2 cellular contexts compared by ENCODE assay signal in the genomic region with DNA sequence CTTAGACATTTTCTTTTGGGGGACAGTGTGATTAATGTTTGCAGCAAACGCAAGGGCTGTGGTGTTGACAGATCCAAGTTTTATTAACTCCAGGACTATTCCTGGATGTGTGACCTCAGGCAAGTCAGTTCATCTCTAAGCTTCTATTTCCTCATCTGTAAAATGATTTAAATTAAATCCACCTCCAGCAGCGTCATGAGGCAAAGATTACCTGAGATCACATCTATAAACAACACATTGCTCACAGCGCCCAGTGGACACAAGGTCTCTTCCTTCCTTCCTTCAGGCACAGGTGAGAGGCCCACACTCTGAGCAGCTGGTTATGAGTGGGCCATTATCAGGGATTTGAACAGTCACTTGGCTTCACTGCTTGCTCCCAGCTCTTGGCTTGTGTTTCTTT.
TF ChIP-seq lines count a peak whose summit lies in the region.

No MANE protein-coding gene starts in this region.

TF ChIP-seq in IMR-90, 13 proteins besides CTCF, POLR2A, EP300 and RAD21:
- TF ChIP-seq, protein P1, sequence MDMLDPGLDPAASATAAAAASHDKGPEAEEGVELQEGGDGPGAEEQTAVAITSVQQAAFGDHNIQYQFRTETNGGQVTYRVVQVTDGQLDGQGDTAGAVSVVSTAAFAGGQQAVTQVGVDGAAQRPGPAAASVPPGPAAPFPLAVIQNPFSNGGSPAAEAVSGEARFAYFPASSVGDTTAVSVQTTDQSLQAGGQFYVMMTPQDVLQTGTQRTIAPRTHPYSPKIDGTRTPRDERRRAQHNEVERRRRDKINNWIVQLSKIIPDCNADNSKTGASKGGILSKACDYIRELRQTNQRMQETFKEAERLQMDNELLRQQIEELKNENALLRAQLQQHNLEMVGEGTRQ (IDR thresholded peaks at IDR 0.05; ENCODE audit: low read depth, low read length), result no peak
- no peak for TF ChIP-seq FOS (IDR thresholded peaks at IDR 0.05; ENCODE audit: low read depth, low read length)
- TF ChIP-seq, protein P2, sequence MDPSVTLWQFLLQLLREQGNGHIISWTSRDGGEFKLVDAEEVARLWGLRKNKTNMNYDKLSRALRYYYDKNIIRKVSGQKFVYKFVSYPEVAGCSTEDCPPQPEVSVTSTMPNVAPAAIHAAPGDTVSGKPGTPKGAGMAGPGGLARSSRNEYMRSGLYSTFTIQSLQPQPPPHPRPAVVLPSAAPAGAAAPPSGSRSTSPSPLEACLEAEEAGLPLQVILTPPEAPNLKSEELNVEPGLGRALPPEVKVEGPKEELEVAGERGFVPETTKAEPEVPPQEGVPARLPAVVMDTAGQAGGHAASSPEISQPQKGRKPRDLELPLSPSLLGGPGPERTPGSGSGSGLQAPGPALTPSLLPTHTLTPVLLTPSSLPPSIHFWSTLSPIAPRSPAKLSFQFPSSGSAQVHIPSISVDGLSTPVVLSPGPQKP (IDR thresholded peaks at IDR 0.05; ENCODE audit: borderline replicate concordance, low read depth, low read length), result no peak
- no peak for TF ChIP-seq SMC3 (IDR thresholded peaks at IDR 0.05; ENCODE audit: low read depth, low read length)
- TF ChIP-seq CEBPB (IDR thresholded peaks at IDR 0.05; ENCODE audit: low read depth, low read length), result no peak
- TF ChIP-seq CHD1 (IDR thresholded peaks at IDR 0.05; ENCODE audit: low read depth, low read length), result no peak
- TF ChIP-seq BHLHE40 (IDR thresholded peaks at IDR 0.05; ENCODE audit: low read depth, low read length), result no peak
- TF ChIP-seq NFE2L2 (IDR thresholded peaks at IDR 0.05; ENCODE audit: low read depth, low read length), result no peak
- TF ChIP-seq MXI1 (IDR thresholded peaks at IDR 0.05; ENCODE audit: borderline replicate concordance, low read depth, low read length), result no peak
- TF ChIP-seq MAFK (IDR thresholded peaks at IDR 0.05; ENCODE audit: low read depth, low read length), result no peak
- no peak for TF ChIP-seq MAZ (IDR thresholded peaks at IDR 0.05; ENCODE audit: borderline replicate concordance, low read depth, low read length)
- TF ChIP-seq RCOR1 (IDR thresholded peaks at IDR 0.05; ENCODE audit: insufficient replicate concordance, low read length), result no peak
- no peak for TF ChIP-seq RFX5 (IDR thresholded peaks at IDR 0.05; ENCODE audit: low read depth, low read length)

TF ChIP-seq in HepG2, 621 proteins besides CTCF, POLR2A, EP300 and RAD21:
- TF ChIP-seq SP4 (CRISPR knock-in tag; IDR thresholded peaks at IDR 0.05) (no peak), IRF2 (CRISPR knock-in tag; IDR thresholded peaks at IDR 0.05) (no peak), KDM3A (CRISPR knock-in tag; IDR thresholded peaks at IDR 0.05; ENCODE audit: low read depth) (no peak), BRCA1 (CRISPR knock-in tag; IDR thresholded peaks at IDR 0.05) (no peak), ZNF614 (CRISPR knock-in tag; IDR thresholded peaks at IDR 0.05; ENCODE audit: borderline replicate concordance) (no peak), SP140L (CRISPR knock-in tag; IDR thresholded peaks at IDR 0.05; ENCODE audit: borderline replicate concordance) (no peak), ZNF768 (CRISPR knock-in tag; IDR thresholded peaks at IDR 0.05) (no peak), NFATC3 (CRISPR knock-in tag; IDR thresholded peaks at IDR 0.05) (no peak), MBD4 (IDR thresholded peaks at IDR 0.05; ENCODE audit: borderline replicate concordance, low read length) (no peak), NFRKB (IDR thresholded peaks at IDR 0.05) (no peak), ZNF234 (CRISPR knock-in tag; conservative IDR thresholded peaks at IDR 0.05) (no peak), U2AF1 (optimal IDR thresholded peaks at IDR 0.05; ENCODE audit: low read depth, low read length) (no peak), SMYD3 (CRISPR knock-in tag; IDR thresholded peaks at IDR 0.05) (no peak), FOXC1 (CRISPR knock-in tag; IDR thresholded peaks at IDR 0.05; ENCODE audit: borderline replicate concordance) (no peak), JDP2 (CRISPR knock-in tag; IDR thresholded peaks at IDR 0.05; ENCODE audit: borderline replicate concordance) (no peak), FOSL1 (CRISPR knock-in tag; IDR thresholded peaks at IDR 0.05; ENCODE audit: borderline replicate concordance) (no peak)
- TF ChIP-seq, protein P3, sequence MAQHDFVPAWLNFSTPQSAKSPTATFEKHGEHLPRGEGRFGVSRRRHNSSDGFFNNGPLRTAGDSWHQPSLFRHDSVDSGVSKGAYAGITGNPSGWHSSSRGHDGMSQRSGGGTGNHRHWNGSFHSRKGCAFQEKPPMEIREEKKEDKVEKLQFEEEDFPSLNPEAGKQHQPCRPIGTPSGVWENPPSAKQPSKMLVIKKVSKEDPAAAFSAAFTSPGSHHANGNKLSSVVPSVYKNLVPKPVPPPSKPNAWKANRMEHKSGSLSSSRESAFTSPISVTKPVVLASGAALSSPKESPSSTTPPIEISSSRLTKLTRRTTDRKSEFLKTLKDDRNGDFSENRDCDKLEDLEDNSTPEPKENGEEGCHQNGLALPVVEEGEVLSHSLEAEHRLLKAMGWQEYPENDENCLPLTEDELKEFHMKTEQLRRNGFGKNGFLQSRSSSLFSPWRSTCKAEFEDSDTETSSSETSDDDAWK (CRISPR knock-in tag; IDR thresholded peaks at IDR 0.05), result no peak
- TF ChIP-seq, protein P4, sequence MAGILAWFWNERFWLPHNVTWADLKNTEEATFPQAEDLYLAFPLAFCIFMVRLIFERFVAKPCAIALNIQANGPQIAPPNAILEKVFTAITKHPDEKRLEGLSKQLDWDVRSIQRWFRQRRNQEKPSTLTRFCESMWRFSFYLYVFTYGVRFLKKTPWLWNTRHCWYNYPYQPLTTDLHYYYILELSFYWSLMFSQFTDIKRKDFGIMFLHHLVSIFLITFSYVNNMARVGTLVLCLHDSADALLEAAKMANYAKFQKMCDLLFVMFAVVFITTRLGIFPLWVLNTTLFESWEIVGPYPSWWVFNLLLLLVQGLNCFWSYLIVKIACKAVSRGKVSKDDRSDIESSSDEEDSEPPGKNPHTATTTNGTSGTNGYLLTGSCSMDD (CRISPR knock-in tag; IDR thresholded peaks at IDR 0.05), result no peak
- TF ChIP-seq, protein P5, sequence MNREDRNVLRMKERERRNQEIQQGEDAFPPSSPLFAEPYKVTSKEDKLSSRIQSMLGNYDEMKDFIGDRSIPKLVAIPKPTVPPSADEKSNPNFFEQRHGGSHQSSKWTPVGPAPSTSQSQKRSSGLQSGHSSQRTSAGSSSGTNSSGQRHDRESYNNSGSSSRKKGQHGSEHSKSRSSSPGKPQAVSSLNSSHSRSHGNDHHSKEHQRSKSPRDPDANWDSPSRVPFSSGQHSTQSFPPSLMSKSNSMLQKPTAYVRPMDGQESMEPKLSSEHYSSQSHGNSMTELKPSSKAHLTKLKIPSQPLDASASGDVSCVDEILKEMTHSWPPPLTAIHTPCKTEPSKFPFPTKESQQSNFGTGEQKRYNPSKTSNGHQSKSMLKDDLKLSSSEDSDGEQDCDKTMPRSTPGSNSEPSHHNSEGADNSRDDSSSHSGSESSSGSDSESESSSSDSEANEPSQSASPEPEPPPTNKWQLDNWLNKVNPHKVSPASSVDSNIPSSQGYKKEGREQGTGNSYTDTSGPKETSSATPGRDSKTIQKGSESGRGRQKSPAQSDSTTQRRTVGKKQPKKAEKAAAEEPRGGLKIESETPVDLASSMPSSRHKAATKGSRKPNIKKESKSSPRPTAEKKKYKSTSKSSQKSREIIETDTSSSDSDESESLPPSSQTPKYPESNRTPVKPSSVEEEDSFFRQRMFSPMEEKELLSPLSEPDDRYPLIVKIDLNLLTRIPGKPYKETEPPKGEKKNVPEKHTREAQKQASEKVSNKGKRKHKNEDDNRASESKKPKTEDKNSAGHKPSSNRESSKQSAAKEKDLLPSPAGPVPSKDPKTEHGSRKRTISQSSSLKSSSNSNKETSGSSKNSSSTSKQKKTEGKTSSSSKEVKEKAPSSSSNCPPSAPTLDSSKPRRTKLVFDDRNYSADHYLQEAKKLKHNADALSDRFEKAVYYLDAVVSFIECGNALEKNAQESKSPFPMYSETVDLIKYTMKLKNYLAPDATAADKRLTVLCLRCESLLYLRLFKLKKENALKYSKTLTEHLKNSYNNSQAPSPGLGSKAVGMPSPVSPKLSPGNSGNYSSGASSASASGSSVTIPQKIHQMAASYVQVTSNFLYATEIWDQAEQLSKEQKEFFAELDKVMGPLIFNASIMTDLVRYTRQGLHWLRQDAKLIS (CRISPR knock-in tag; IDR thresholded peaks at IDR 0.05), result no peak
